In the genomic region with DNA sequence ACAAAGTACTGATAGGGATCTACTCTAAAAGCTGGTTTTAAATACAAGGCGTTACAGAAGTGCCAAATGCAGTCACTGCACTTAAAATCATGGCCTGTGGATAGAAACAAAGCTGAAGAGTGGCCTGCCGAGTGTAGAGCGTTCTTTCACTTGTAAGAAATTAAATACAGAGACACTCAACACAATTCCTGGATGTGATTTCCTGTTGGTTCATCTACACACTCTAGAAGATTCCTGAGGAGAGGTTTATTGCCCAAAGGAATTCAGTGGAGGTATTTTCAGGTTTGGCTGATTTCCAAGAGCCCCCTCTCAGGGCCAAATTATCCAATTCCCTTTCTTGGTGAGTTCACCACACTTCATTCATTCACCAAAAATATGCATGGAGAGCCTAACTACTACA, we compare ENCODE assay signal across 14 cellular contexts. TPM values are rescaled to one million over a fixed set of nuclear protein-coding genes. Genes with fewer than 3 reads are reported as not detected.
A peak's percentile ranks its signal among the peaks of the same experiment; 100 is the strongest.
DNase-seq lines count a peak whose midpoint lies in the region; ATAC-seq and TF ChIP-seq lines count a peak whose summit lies in the region.
"Had no signal": no experiment of that assay in that cellular context is flagged by ENCODE, and none has a peak within 500 bp of the region (broad histone marks: within the 10 kb centered on the region; RNA-seq: fewer than 3 reads in every experiment).

No MANE protein-coding gene starts in this region.

- peak overlapping the region; percentile 58 for H3K27ac ChIP-seq in GM23248
- H3K27ac ChIP-seq in SJSA1: peak overlapping the region; percentile 62
- peak overlapping the region; percentile 77 to 100 (median 90) for H3K27ac ChIP-seq in gastroesophageal sphincter
- H3K27ac ChIP-seq in gastrocnemius medialis: peak overlapping the region; percentile 47 to 68 (median 49)

- H3K4me2 ChIP-seq in GM23248 (ENCODE audit: unreplicated experiment): peak overlapping the region; percentile 72

- H3K9me2 ChIP-seq in GM23248 (ENCODE audit: insufficient read depth): no peaks in the 10 kb centered on the region

- peaks cover 50% of the 10 kb centered on the region for H3K4me1 ChIP-seq in GM23248 (ENCODE audit: insufficient read depth)
- H3K4me1 ChIP-seq in SJSA1 (replicated peaks): peaks cover 64% of the 10 kb centered on the region
- H3K4me1 ChIP-seq in gastroesophageal sphincter: peaks cover 5 to 98% (median 50%) of the 10 kb centered on the region in 3 donors
- peaks cover 5 to 9% of the 10 kb centered on the region in 2 donors for H3K4me1 ChIP-seq in gastrocnemius medialis

- H3F3A ChIP-seq in GM23248 (ENCODE audit: insufficient read depth): peaks cover 23% of the 10 kb centered on the region

- peaks cover 100% of the 10 kb centered on the region for H3K79me2 ChIP-seq in GM23248 (ENCODE audit: insufficient read depth)

- intact Hi-C loops in gastrocnemius medialis (cut with DNase I; ENCODE audit: low total_unique reads): no loop called here

- H4K20me1 ChIP-seq in GM23248 (ENCODE audit: insufficient read depth): no peaks in the 10 kb centered on the region

- WGBS in GM23248 (ENCODE audit: low coverage in 1 of 2, low lambda C conversion rate in 2 of 2, missing lambda C conversion rate in 2 of 2), 2 experiments: 98 to 100% methylated on average over 3 of the region's 3 CpGs
- 24 to 75% methylated on average over 2 to 3 of the region's 3 CpGs for WGBS in gastroesophageal sphincter (ENCODE audit: low coverage in 1 of 2), 2 donors

- DNase-seq in GM23248 (no peak), SJSA1 (ENCODE audit: low read depth in 1 of 2, low spot score in 2 of 2) (peak in 1 of 2 experiments; percentile 60), gastrocnemius medialis (no peak), germinal center (ENCODE audit: low spot score) (no peak)
- DNase-seq in stimulated activated naive CD8-positive, alpha-beta T cell treated with anti-CD3 and anti-CD28 coated beads, Interleukin-15, Interleukin-2, amounts not matched to agents 100 U/mL and 50 U/mL, for 24 hours: no peak
- DNase-seq: activated CD4-positive, alpha-beta T cell treated with anti-CD3 and anti-CD28 coated beads, Interleukin-2, amount 50 U/mL, for 4 hours; activated gamma-delta T cell; CD4-positive, alpha-beta T cell; occipital lobe; stimulated activated CD4-positive, alpha-beta T cell treated with anti-CD3 and anti-CD28 coated beads, Interleukin-2, amount 100 ng/mL, for 48 hours; stimulated activated naive CD4-positive, alpha-beta T cell had no signal

- H3K4me3 ChIP-seq in GM23248: no peak overlapping the region
- H3K4me3 ChIP-seq in SJSA1: no peak overlapping the region
- no peak overlapping the region for H3K4me3 ChIP-seq in gastroesophageal sphincter
- no peak overlapping the region for H3K4me3 ChIP-seq in gastrocnemius medialis

- H3K9ac ChIP-seq in GM23248: no peak overlapping the region

- in situ Hi-C loops in GM23248 (cut with MboI): no loop called here
- in situ Hi-C loops in gastrocnemius medialis (cut with MboI; ENCODE audit: low sequenced_read_pairs in 4 of 4): no loop called here

- TF ChIP-seq POLR2A in gastroesophageal sphincter (IDR thresholded peaks at IDR 0.05): no peak
- TF ChIP-seq POLR2A in gastrocnemius medialis (IDR thresholded peaks at IDR 0.05): no peak

- no peak for ATAC-seq in gastroesophageal sphincter
- ATAC-seq in gastrocnemius medialis: no peak
- ATAC-seq in GM18907 (IDR thresholded peaks at IDR 0.05; ENCODE audit: unreplicated experiment): no peak
- ATAC-seq in stimulated activated naive CD8-positive, alpha-beta T cell treated with anti-CD3 and anti-CD28 coated beads, Interleukin-15, Interleukin-2, amounts not matched to agents 100 U/mL and 50 U/mL, for 24 hours: no peak
- ATAC-seq in GM18498 (IDR thresholded peaks at IDR 0.05; ENCODE audit: unreplicated experiment): no peak

- no peak for TF ChIP-seq EP300 in gastroesophageal sphincter (IDR thresholded peaks at IDR 0.05)

- no peaks in the 10 kb centered on the region for H3K36me3 ChIP-seq in GM23248 (ENCODE audit: low read depth)
- 0 out of 2 replicates have a peak, but pooled peaks cover 7% of the 10 kb centered on the region for H3K36me3 ChIP-seq in SJSA1
- H3K36me3 ChIP-seq in gastroesophageal sphincter: no peaks in the 10 kb centered on the region
- H3K36me3 ChIP-seq in gastrocnemius medialis: no peaks in the 10 kb centered on the region

- no peak overlapping the region for H2AFZ ChIP-seq in GM23248

- H3K9me3 ChIP-seq in GM23248 (ENCODE audit: low read depth) (no peaks in the 10 kb centered on the region), SJSA1 (replicated peaks) (no peaks in the 10 kb centered on the region), gastroesophageal sphincter (no peaks in the 10 kb centered on the region), gastrocnemius medialis (no peaks in the 10 kb centered on the region)

- no peak for TF ChIP-seq CTCF in gastroesophageal sphincter (IDR thresholded peaks at IDR 0.05)
- no peak for TF ChIP-seq CTCF in gastrocnemius medialis (IDR thresholded peaks at IDR 0.05 in 4 of 5, conservative IDR thresholded peaks at IDR 0.05 in 1 of 5)

- no peaks in the 10 kb centered on the region for H3K27me3 ChIP-seq in GM23248 (replicated peaks; ENCODE audit: insufficient read depth)
- H3K27me3 ChIP-seq in SJSA1 (replicated peaks): no peaks in the 10 kb centered on the region
- H3K27me3 ChIP-seq in gastroesophageal sphincter: no peaks in the 10 kb centered on the region
- no peaks in the 10 kb centered on the region for H3K27me3 ChIP-seq in gastrocnemius medialis

RNA-seq across cellular contexts. Expression of a gene that starts 51.4 kb away (rescaled TPM):
- total RNA-seq in GM23248 (2014; rRNA removed; shearing (Covaris generic)): 2.7 and 2.9 TPM in 2 replicates
- polyA plus RNA-seq in GM23248 (2016; fragmentation: Nextera tagmentation; extraction: Ambion mirVana): 0.98 and 2.0 TPM in 2 replicates
- total RNA-seq in SJSA1 (2014; rRNA removed; shearing (Covaris generic)): 1.5 and 9.4 TPM in 2 replicates
- total RNA-seq in gastroesophageal sphincter (10 to 100 TPM; 19.6 to 47.1 (median 30.2) TPM), gastrocnemius medialis (100 to 1,000 TPM in 1 of 4 donors, 10 to 100 TPM in 3; 36.8 to 325 (median 85.6) TPM)
- total RNA-seq: CD4-positive, alpha-beta T cell had no signal
